Comparison of ENCODE assay signal across 1 cellular context in genomic region chr1:225996946-225997545, GRCh38.
TF ChIP-seq lines count a peak whose summit lies in the region.

No MANE protein-coding gene starts in this region.

TF ChIP-seq in IMR-90, 13 proteins besides CTCF, POLR2A, EP300 and RAD21:
- TF ChIP-seq FOS (IDR thresholded peaks at IDR 0.05; ENCODE audit: low read depth, low read length): no peak
- TF ChIP-seq BHLHE40 (IDR thresholded peaks at IDR 0.05; ENCODE audit: low read depth, low read length): no peak
